In the genomic region with DNA sequence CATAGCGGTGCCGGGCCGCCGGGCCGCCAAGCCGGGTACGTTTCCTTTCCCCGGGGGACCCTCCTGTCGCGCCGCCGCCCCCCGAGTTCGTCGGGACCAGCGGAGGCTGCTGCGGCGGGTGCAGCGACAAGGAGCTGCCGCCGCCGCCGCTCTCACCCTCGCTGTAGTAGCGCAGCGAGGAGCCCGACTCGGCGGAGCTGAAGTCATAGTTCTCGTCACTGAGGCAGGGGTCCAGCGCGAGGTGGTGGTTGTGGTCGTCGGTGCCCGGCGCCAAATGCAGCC, we compare ENCODE assay signal across 8 cellular contexts. TPM values are rescaled to one million over a fixed set of nuclear protein-coding genes. Genes with fewer than 3 reads are reported as not detected.
DNase-seq lines count a peak whose midpoint lies in the region; ATAC-seq, FAIRE-seq and TF ChIP-seq lines count a peak whose summit lies in the region.

No MANE protein-coding gene starts in this region.

- no peak for FAIRE-seq in H54 (lab: Jason Lieb, UNC)

- no peaks in the 10 kb centered on the region for H3K4me1 ChIP-seq in hepatocyte (ENCODE audit: insufficient read depth)

- peaks cover 2% of the 10 kb centered on the region for H3K9me3 Mint-ChIP-seq in activated naive CD8-positive, alpha-beta T cell treated with anti-CD3 and anti-CD28 coated beads for 36 hours

- H4K20me1 ChIP-seq in hepatocyte (ENCODE audit: insufficient read depth, poor library complexity, severe bottlenecking) = peaks cover 10% of the 10 kb centered on the region

- peak overlapping the region; percentile 100 for H3K4me3 Mint-ChIP-seq in activated naive CD8-positive, alpha-beta T cell treated with anti-CD3 and anti-CD28 coated beads for 36 hours

- peak overlapping the region; percentile 94 for H3K4me3 ChIP-seq in hepatocyte
- peak overlapping the region; percentile 74 to 95 (median 91) for H3K4me3 ChIP-seq in skin epidermis

- peak; percentile 8 for ATAC-seq in GM19043 (IDR thresholded peaks at IDR 0.05; ENCODE audit: low read depth, unreplicated experiment)
- ATAC-seq in HG03432 (IDR thresholded peaks at IDR 0.05; ENCODE audit: unreplicated experiment) = peak; percentile 21

- H3K9me3 ChIP-seq in hepatocyte (ENCODE audit: low read depth) = no peaks in the 10 kb centered on the region

- H2AFZ ChIP-seq in hepatocyte = peak overlapping the region; percentile 100

- H3K4me2 ChIP-seq in hepatocyte = peak overlapping the region; percentile 82

- H3K27me3 ChIP-seq in hepatocyte = no peaks in the 10 kb centered on the region

- H3K27me3 Mint-ChIP-seq in activated naive CD8-positive, alpha-beta T cell treated with anti-CD3 and anti-CD28 coated beads for 36 hours = peaks cover 4% of the 10 kb centered on the region

- H3K4me1 Mint-ChIP-seq in activated naive CD8-positive, alpha-beta T cell treated with anti-CD3 and anti-CD28 coated beads for 36 hours = peaks cover 40% of the 10 kb centered on the region

- no peaks in the 10 kb centered on the region for H3K36me3 ChIP-seq in hepatocyte (replicated peaks; ENCODE audit: insufficient read depth, low read depth)

- 4% methylated on average over 32 of the region's 36 CpGs for WGBS in hepatocyte (ENCODE audit: low lambda C conversion rate, missing lambda C conversion rate)

- H3K27ac ChIP-seq in hepatocyte (peak overlapping the region; percentile 92), skin epidermis (peak overlapping the region; percentile 36 to 90 (median 87))

- no peak for TF ChIP-seq POLR2A in H54 (IDR thresholded peaks at IDR 0.05; ENCODE audit: low read depth, low read length)

- peak overlapping the region; percentile 99 for H3K27ac Mint-ChIP-seq in activated naive CD8-positive, alpha-beta T cell treated with anti-CD3 and anti-CD28 coated beads for 36 hours

- DNase-seq in AG08395 (ENCODE audit: low spot score) (peak; percentile 11), hepatocyte (ENCODE audit: low spot score) (no peak), cerebellar nuclear complex (lab: John Stamatoyannopoulos, UW) (no peak), H54 (ENCODE audit: insufficient read length, low spot score) (no peak)
- DNase-seq in activated naive CD8-positive, alpha-beta T cell treated with anti-CD3 and anti-CD28 coated beads for 36 hours = no peak

- no peaks in the 10 kb centered on the region for H3K9me2 ChIP-seq in hepatocyte (replicated peaks; ENCODE audit: insufficient read depth)

- no peak for TF ChIP-seq CTCF in hepatocyte (IDR thresholded peaks at IDR 0.05; ENCODE audit: poor library complexity)

- H3K36me3 Mint-ChIP-seq in activated naive CD8-positive, alpha-beta T cell treated with anti-CD3 and anti-CD28 coated beads for 36 hours = peaks cover 32% of the 10 kb centered on the region

- peaks cover 41% of the 10 kb centered on the region for H3K79me2 ChIP-seq in hepatocyte

RNA-seq across cellular contexts. Expression of a gene that starts 0.6 kb away (rescaled TPM):
- total RNA-seq in activated naive CD8-positive, alpha-beta T cell treated with anti-CD3 and anti-CD28 coated beads for 36 hours = 10 to 100 TPM; 29.2 to 34.7 TPM
- total RNA-seq in hepatocyte = 18.8 and 20.6 TPM in 2 replicates
- polyA plus RNA-seq in hepatocyte = 6.2 and 7.2 TPM in 2 replicates
